21 cellular contexts compared by ENCODE assay signal in genomic region chr17:7721612-7722011, GRCh38. TPM values are rescaled to one million over a fixed set of nuclear protein-coding genes. Genes with fewer than 3 reads are reported as not detected.
A peak's percentile ranks its signal among the peaks of the same experiment; 100 is the strongest.
DNase-seq lines count a peak whose midpoint lies in the region; ATAC-seq lines count a peak whose summit lies in the region.
"Had no signal": no experiment of that assay in that cellular context is flagged by ENCODE, and none has a peak within 500 bp of the region (broad histone marks: within the 10 kb centered on the region; RNA-seq: fewer than 3 reads in every experiment).

No MANE protein-coding gene starts in this region.

- ATAC-seq in GM19351 (IDR thresholded peaks at IDR 0.05; ENCODE audit: unreplicated experiment), result no peak
- ATAC-seq: HepG2 had no signal

- DNase-seq in EH (ENCODE audit: low read depth), result peak; percentile 19
- DNase-seq in SK-MEL-5 (ENCODE audit: low read depth, low spot score), result peak; percentile 16
- peak; percentile 50 for DNase-seq in islet precursor cell
- DNase-seq in posterior vena cava (ENCODE audit: low spot score), result peak; percentile 15
- no peak for DNase-seq in HuH-7.5 (ENCODE audit: low spot score)
- no peak for DNase-seq in AML-193 (lab: John Stamatoyannopoulos, UW)
- no peak for DNase-seq in SJCRH30
- DNase-seq: 8988T; BE2C; C1 segment of cervical spinal cord; CD4-positive, CD25-positive, alpha-beta regulatory T cell; CD8-positive, alpha-beta memory T cell; COR-L47; DMS 273 treated with DMSO at 0.1 percent for 48 hours; GDM1; GM23248; HCEC 1CT; HFFc6; KG1 had no signal

- H3K9me3 ChIP-seq in SJCRH30 (replicated peaks), result no peaks in the 10 kb centered on the region
- H3K9me3 ChIP-seq: BE2C had no signal

- no peaks in the 10 kb centered on the region for H3K27me3 ChIP-seq in SJCRH30

- H3K4me3 ChIP-seq in SJCRH30, result no peak overlapping the region
- H3K4me3 ChIP-seq: GM23248 had no signal

- intact Hi-C loops in posterior vena cava (cut with DNase I), result no loop called here

- 0 out of 2 replicates have a peak, but pooled peaks cover 3% of the 10 kb centered on the region for H3K4me1 ChIP-seq in SJCRH30
- H3K4me1 ChIP-seq: BE2C had no signal

- H3K36me3 ChIP-seq in SJCRH30, result no peaks in the 10 kb centered on the region
- H3K36me3 ChIP-seq: BE2C had no signal

- no peak overlapping the region for H3K27ac ChIP-seq in SJCRH30
- H3K27ac ChIP-seq: GM23248 had no signal

- in situ Hi-C loops in SK-MEL-5 (cut with HindIII; ENCODE audit: low pct_unique_long_range_greater_than_20kb, low sequenced_read_pairs), result no loop called here

RNA-seq across cellular contexts. Expression of gene DNAH2, which starts 4.1 kb away (rescaled TPM):
- 0.03 TPM in 1 of 2 replicates, not detected in the other for total RNA-seq in SK-MEL-5 (2014; rRNA removed; shearing (Covaris generic))
- 0.20 and 0.34 TPM in 2 replicates for polyA plus RNA-seq in SK-MEL-5 (2015; cell fraction: cytosol; rRNA removed)
- 0.09 TPM in 1 of 2 replicates, not detected in the other for polyA plus RNA-seq in SK-MEL-5 (2015; cell fraction: nucleus; rRNA removed)
- 1 to 10 TPM in 1 of 2 donors, under 1 TPM in 1; 0.19 to 1.3 TPM for total RNA-seq in posterior vena cava
- total RNA-seq in SJCRH30 (2014; rRNA removed; shearing (Covaris generic)), result not detected in 2 replicates
- total RNA-seq: CD4-positive, CD25-positive, alpha-beta regulatory T cell; CD8-positive, alpha-beta memory T cell; GM23248; HepG2; HFFc6 had no signal
- polyA plus RNA-seq: CD4-positive, CD25-positive, alpha-beta regulatory T cell; CD8-positive, alpha-beta memory T cell; GM23248; HepG2 had no signal

RNA-seq across cellular contexts. Expression of gene EFNB3, which starts 16.6 kb away (rescaled TPM):
- 2.8 and 3.7 TPM in 2 replicates for total RNA-seq in SK-MEL-5 (2014; rRNA removed; shearing (Covaris generic))
- 4.1 and 5.0 TPM in 2 replicates for polyA plus RNA-seq in SK-MEL-5 (2015; cell fraction: cytosol; rRNA removed)
- polyA plus RNA-seq in SK-MEL-5 (2015; cell fraction: nucleus; rRNA removed), result 4.0 and 5.2 TPM in 2 replicates
- total RNA-seq in posterior vena cava, result under 1 TPM; 0.19 to 0.42 TPM
- 3.5 and 4.1 TPM in 2 replicates for total RNA-seq in SJCRH30 (2014; rRNA removed; shearing (Covaris generic))
- total RNA-seq: CD4-positive, CD25-positive, alpha-beta regulatory T cell; CD8-positive, alpha-beta memory T cell had no signal
- polyA plus RNA-seq: CD4-positive, CD25-positive, alpha-beta regulatory T cell; CD8-positive, alpha-beta memory T cell had no signal

RNA-seq across cellular contexts. Expression of gene WRAP53, which starts 33.3 kb away (rescaled TPM):
- 13.4 and 16.4 TPM in 2 replicates for total RNA-seq in SK-MEL-5 (2014; rRNA removed; shearing (Covaris generic))
- polyA plus RNA-seq in SK-MEL-5 (2015; cell fraction: cytosol; rRNA removed), result 21.8 and 23.3 TPM in 2 replicates
- polyA plus RNA-seq in SK-MEL-5 (2015; cell fraction: nucleus; rRNA removed), result 25.4 and 29.9 TPM in 2 replicates
- 1 to 10 TPM; 4.8 to 5.0 TPM for total RNA-seq in posterior vena cava
- 14.9 and 15.6 TPM in 2 replicates for total RNA-seq in SJCRH30 (2014; rRNA removed; shearing (Covaris generic))

RNA-seq across cellular contexts. Expression of gene TP53, which starts 34.3 kb away (rescaled TPM):
- 14.1 and 15.4 TPM in 2 replicates for total RNA-seq in SK-MEL-5 (2014; rRNA removed; shearing (Covaris generic))
- 52.1 and 52.5 TPM in 2 replicates for polyA plus RNA-seq in SK-MEL-5 (2015; cell fraction: cytosol; rRNA removed)
- polyA plus RNA-seq in SK-MEL-5 (2015; cell fraction: nucleus; rRNA removed), result 21.9 and 44.3 TPM in 2 replicates
- total RNA-seq in posterior vena cava, result 10 to 100 TPM; 30.6 to 37.3 TPM
- 37.8 and 39.5 TPM in 2 replicates for total RNA-seq in SJCRH30 (2014; rRNA removed; shearing (Covaris generic))

Comparison
In these comparisons a context has a peak if more than half of its experiments do, and no peak if none do; other contexts are left out.
1. DNase-seq: peak in EH (single experiment), SK-MEL-5 (single experiment), islet precursor cell (single experiment) and posterior vena cava (single experiment); none in HuH-7.5 (single experiment), AML-193 (0 of 2) and SJCRH30 (0 of 2).